21 cellular contexts compared by ENCODE assay signal in the genomic region with DNA sequence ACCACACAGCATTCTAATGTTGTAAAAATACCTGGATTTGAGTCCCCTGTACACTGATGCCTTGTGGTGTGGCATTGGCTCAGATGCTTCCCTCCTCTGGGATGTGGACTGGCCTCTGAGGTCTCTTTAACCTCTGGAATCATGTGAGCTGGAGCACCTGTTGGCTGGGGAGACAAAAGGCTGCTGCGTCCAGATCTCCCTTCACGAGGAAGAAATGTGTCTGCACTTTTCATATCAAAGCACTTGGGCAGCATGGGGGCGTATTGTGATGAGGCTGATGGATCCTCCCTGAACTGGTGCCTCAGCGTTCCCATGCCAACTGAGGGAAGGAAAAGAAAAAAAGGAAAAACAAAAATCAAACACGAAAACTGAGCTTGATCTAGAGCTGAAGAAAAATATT. TPM values are rescaled to one million over a fixed set of nuclear protein-coding genes. Genes with fewer than 3 reads are reported as not detected.
A peak's percentile ranks its signal among the peaks of the same experiment; 100 is the strongest.
DNase-seq lines count a peak whose midpoint lies in the region; ATAC-seq and TF ChIP-seq lines count a peak whose summit lies in the region.
"Had no signal": no experiment of that assay in that cellular context is flagged by ENCODE, and none has a peak within 500 bp of the region (broad histone marks: within the 10 kb centered on the region; RNA-seq: fewer than 3 reads in every experiment).

No MANE protein-coding gene starts in this region.

- peaks cover 5% of the 10 kb centered on the region for H3K4me1 Mint-ChIP-seq in MCF 10A (ENCODE audit: insufficient read depth, unreplicated experiment)
- H3K4me1 Mint-ChIP-seq: CD4-positive, CD25-positive, alpha-beta regulatory T cell; stimulated activated memory B cell treated with anti-CD40 and anti-IgM and Interleukin-4, amounts not matched to agents 10 μg/mL and 1 μg/mL and 100 μg/mL, for 72 hours had no signal

- no peak for DNase-seq in MCF 10A (ENCODE audit: unreplicated experiment)
- DNase-seq in breast epithelium (ENCODE audit: low spot score in 2 of 2), result no peak
- DNase-seq in myocyte (ENCODE audit: low read depth), result peak; percentile 34
- DNase-seq in NCI-H1105 treated with DMSO at 0.1 percent for 48 hours (lab: John Stamatoyannopoulos, UW), result no peak
- DNase-seq in H4 (ENCODE audit: low spot score), result no peak
- DNase-seq in C1 segment of cervical spinal cord (lab: John Stamatoyannopoulos, UW), result no peak
- DNase-seq: activated CD4-positive, alpha-beta T cell treated with anti-CD3 and anti-CD28 coated beads for 4 hours; CD4-positive, CD25-positive, alpha-beta regulatory T cell; DMS 273 treated with DMSO at 0.1 percent for 48 hours; NCI-H2081 treated with DMSO at 0.1 percent for 48 hours; NCI-H774; SIG-M5; sigmoid colon; T-cell had no signal

- H3K27me3 Mint-ChIP-seq in MCF 10A (ENCODE audit: insufficient read depth, unreplicated experiment), result no peaks in the 10 kb centered on the region
- H3K27me3 Mint-ChIP-seq: CD4-positive, CD25-positive, alpha-beta regulatory T cell; stimulated activated memory B cell treated with anti-CD40 and anti-IgM and Interleukin-4, amounts not matched to agents 10 μg/mL and 1 μg/mL and 100 μg/mL, for 72 hours; T-cell had no signal

- no peak for TF ChIP-seq POLR2A in breast epithelium (IDR thresholded peaks at IDR 0.05)

- H3K36me3 ChIP-seq in breast epithelium, result no peaks in the 10 kb centered on the region
- H3K36me3 ChIP-seq: sigmoid colon had no signal

- H3K27ac ChIP-seq in breast epithelium (no peak overlapping the region), cingulate gyrus (ENCODE audit: low read depth, low read length) (peak overlapping the region; percentile 52)
- H3K27ac ChIP-seq: KMS-11, sigmoid colon had no signal

- no peaks in the 10 kb centered on the region for H3K4me1 ChIP-seq in breast epithelium

- peaks cover 11% of the 10 kb centered on the region for H3K9me3 Mint-ChIP-seq in MCF 10A (ENCODE audit: unreplicated experiment)

- CTCF ChIA-PET in MCF 10A (lab: Yijun Ruan, JAX), result interaction anchor here (0.6 to 1.3 kb wide), 2 partner anchors 21 to 416 kb away, joined by 3 read pairs; no protein-coding TSS in a partner anchor

- TF ChIP-seq CTCF in MCF 10A (IDR thresholded peaks at IDR 0.05; ENCODE audit: unreplicated experiment) (no peak), breast epithelium (IDR thresholded peaks at IDR 0.05) (no peak)

- no peak overlapping the region for H3K4me3 ChIP-seq in breast epithelium
- H3K4me3 ChIP-seq: lung, sigmoid colon had no signal

- H3K9me3 ChIP-seq in breast epithelium, result peaks cover 4 to 6% of the 10 kb centered on the region in 2 donors

- H3K4me3 Mint-ChIP-seq in MCF 10A (ENCODE audit: unreplicated experiment), result no peak overlapping the region
- H3K4me3 Mint-ChIP-seq: activated naive CD8-positive, alpha-beta T cell; CD4-positive, CD25-positive, alpha-beta regulatory T cell; stimulated activated memory B cell treated with anti-CD40 and anti-IgM and Interleukin-4, amounts not matched to agents 10 μg/mL and 1 μg/mL and 100 μg/mL, for 72 hours; T-cell had no signal

- peak overlapping the region; percentile 10 for H3K27ac Mint-ChIP-seq in MCF 10A (ENCODE audit: low read depth, unreplicated experiment)
- H3K27ac Mint-ChIP-seq: activated naive CD8-positive, alpha-beta T cell; CD4-positive, CD25-positive, alpha-beta regulatory T cell; stimulated activated memory B cell treated with anti-CD40 and anti-IgM and Interleukin-4, amounts not matched to agents 10 μg/mL and 1 μg/mL and 100 μg/mL, for 72 hours; T-cell had no signal

- no peaks in the 10 kb centered on the region for H3K27me3 ChIP-seq in breast epithelium
- H3K27me3 ChIP-seq: sigmoid colon had no signal

- intact Hi-C loops in MCF 10A (cut with micrococcal nuclease), result no loop called here
- intact Hi-C loops in breast epithelium (cut with DNase I; ENCODE audit: low total_unique reads), result no loop called here

- no TSS peak for BruUV-seq in MCF 10A (replicated peaks; lab: Mats Ljungman, UMichigan)

- ATAC-seq in esophagus mucosa, result no peak
- ATAC-seq: stimulated activated memory B cell treated with anti-CD40 and anti-IgM and Interleukin-4, amounts not matched to agents 10 μg/mL and 1 μg/mL and 100 μg/mL, for 72 hours; T-cell had no signal

- POLR2A ChIA-PET in MCF 10A (lab: Yijun Ruan, JAX), result no interaction called here

- H3K36me3 Mint-ChIP-seq in MCF 10A (ENCODE audit: insufficient read depth, unreplicated experiment), result no peaks in the 10 kb centered on the region
- H3K36me3 Mint-ChIP-seq: activated naive CD8-positive, alpha-beta T cell; CD4-positive, CD25-positive, alpha-beta regulatory T cell; stimulated activated memory B cell treated with anti-CD40 and anti-IgM and Interleukin-4, amounts not matched to agents 10 μg/mL and 1 μg/mL and 100 μg/mL, for 72 hours; T-cell had no signal

RNA-seq across cellular contexts. Expression of a gene that starts 26.0 kb away (rescaled TPM):
- total RNA-seq in MCF 10A (2022), result not detected in 2 replicates
- under 1 TPM in 2 of 3 donors, not detected in 1; 0.33 to 0.88 TPM for total RNA-seq in breast epithelium
- 4.7 and 5.6 TPM in 2 replicates for total RNA-seq in myocyte
- polyA plus RNA-seq in myocyte (2012), result 15.2 TPM
- not detected in 2 replicates for total RNA-seq in H4 (2014; rRNA removed; shearing (Covaris generic))
- total RNA-seq in esophagus mucosa, result not detected
- total RNA-seq: CD4-positive, CD25-positive, alpha-beta regulatory T cell; G401; T-cell had no signal
- polyA plus RNA-seq: CD4-positive, CD25-positive, alpha-beta regulatory T cell had no signal
